Comparison of ENCODE assay signal across 21 cellular contexts in genomic region chr7:93945083-93945482, GRCh38. TPM values are rescaled to one million over a fixed set of nuclear protein-coding genes. Genes with fewer than 3 reads are reported as not detected.
DNase-seq lines count a peak whose midpoint lies in the region; ATAC-seq, FAIRE-seq and TF ChIP-seq lines count a peak whose summit lies in the region.
"Had no signal": no experiment of that assay in that cellular context is flagged by ENCODE, and none has a peak within 500 bp of the region (broad histone marks: within the 10 kb centered on the region; RNA-seq: fewer than 3 reads in every experiment).

No MANE protein-coding gene starts in this region.

- no peaks in the 10 kb centered on the region for H3K27me3 ChIP-seq in heart right ventricle
- no peaks in the 10 kb centered on the region for H3K27me3 ChIP-seq in right atrium auricular region
- no peaks in the 10 kb centered on the region for H3K27me3 ChIP-seq in skeletal muscle tissue (ENCODE audit: control insufficient read depth in 3 of 3, insufficient read depth in 3 of 3, low read length in 3 of 3)
- H3K27me3 ChIP-seq in vagina, result no peaks in the 10 kb centered on the region

- no peaks in the 10 kb centered on the region for H3K36me3 ChIP-seq in heart right ventricle
- H3K36me3 ChIP-seq in right atrium auricular region, result no peaks in the 10 kb centered on the region
- no peaks in the 10 kb centered on the region for H3K36me3 ChIP-seq in skeletal muscle tissue (ENCODE audit: control insufficient read depth in 3 of 3, insufficient read depth in 3 of 3, low read length in 3 of 3)
- H3K36me3 ChIP-seq in vagina, result no peaks in the 10 kb centered on the region

- TF ChIP-seq POLR2A in vagina (IDR thresholded peaks at IDR 0.05) (no peak), erythroblast (IDR thresholded peaks at IDR 0.05; ENCODE audit: low read length) (no peak)

- TF ChIP-seq CTCF in heart right ventricle (IDR thresholded peaks at IDR 0.05), result no peak
- TF ChIP-seq CTCF in right atrium auricular region (IDR thresholded peaks at IDR 0.05), result no peak
- no peak for TF ChIP-seq CTCF in vagina (IDR thresholded peaks at IDR 0.05)

- intact Hi-C loops in heart right ventricle (cut with DNase I) (no loop called here), Right ventricle myocardium inferior (cut with DNase I) (no loop called here), vagina (cut with DNase I) (no loop called here)

- 23 to 30% methylated on average over 3 of the region's 3 CpGs for WGBS in heart right ventricle, 2 donors

- H3K4me3 ChIP-seq in heart right ventricle (no peak overlapping the region), right atrium auricular region (no peak overlapping the region), skeletal muscle tissue (ENCODE audit: low read length in 3 of 3) (no peak overlapping the region), vagina (no peak overlapping the region)

- peaks cover 0 to 39% (median 23%) of the 10 kb centered on the region in 9 donors for H3K4me1 ChIP-seq in heart right ventricle
- peaks cover 0 to 15% of the 10 kb centered on the region in 2 donors for H3K4me1 ChIP-seq in right atrium auricular region
- H3K4me1 ChIP-seq in skeletal muscle tissue (ENCODE audit: control insufficient read depth in 3 of 3, insufficient read depth in 3 of 3, low read length in 3 of 3), result peaks cover 0 to 4% (median 0%) of the 10 kb centered on the region in 3 donors
- H3K4me1 ChIP-seq in vagina, result no peaks in the 10 kb centered on the region

- ATAC-seq in heart right ventricle, result peak in 2 of 8 donors; percentile 50 to 63
- no peak for ATAC-seq in Right ventricle myocardium inferior
- no peak for ATAC-seq in HG02973 (IDR thresholded peaks at IDR 0.05; ENCODE audit: unreplicated experiment)
- ATAC-seq: Panc1 had no signal

- DNase-seq in heart right ventricle (no peak), Right ventricle myocardium inferior (ENCODE audit: missing footprints) (no peak), right atrium auricular region (ENCODE audit: low spot score) (no peak), vagina (ENCODE audit: extremely low spot score in 2 of 2) (no peak), erythroblast (lab: John Stamatoyannopoulos, UW) (no peak), frontal cortex (ENCODE audit: low spot score in 2 of 2) (no peak)
- DNase-seq: CD8-positive, alpha-beta memory T cell; DMS79; HFFc6; NCI-H1092; NCI-H1694; NCI-H2227 treated with DMSO at 0.1 percent for 48 hours; NCI-H524 had no signal

- H3K9me3 ChIP-seq in heart right ventricle, result no peaks in the 10 kb centered on the region
- no peaks in the 10 kb centered on the region for H3K9me3 ChIP-seq in right atrium auricular region
- no peaks in the 10 kb centered on the region for H3K9me3 ChIP-seq in skeletal muscle tissue (ENCODE audit: control insufficient read depth in 3 of 3, low read length in 3 of 3)
- no peaks in the 10 kb centered on the region for H3K9me3 ChIP-seq in vagina

- H3K27ac ChIP-seq in heart right ventricle (peak overlapping the region; percentile 21 to 84 (median 66)), right atrium auricular region (peak overlapping the region; percentile 32 to 42), skeletal muscle tissue (ENCODE audit: low read depth, low read length) (peak overlapping the region; percentile 32), vagina (peak overlapping the region; percentile 13)

- no peak for FAIRE-seq in frontal cortex (lab: Jason Lieb, UNC)
- FAIRE-seq: D721Med, GM19239 had no signal

- H3K9ac ChIP-seq in skeletal muscle tissue (ENCODE audit: low read depth in 1 of 3, low read length in 3 of 3), result no peak overlapping the region

RNA-seq across cellular contexts. Expression of gene GNG11, which starts 23.5 kb away (rescaled TPM):
- total RNA-seq in heart right ventricle (10 to 100 TPM; 10.6 to 24.7 (median 14.6) TPM), Right ventricle myocardium inferior (21.6 TPM), right atrium auricular region (10 to 100 TPM; 18.2 to 21.8 TPM), skeletal muscle tissue (20.4 TPM), vagina (15.0 TPM), frontal cortex (4.9 TPM)
- polyA plus RNA-seq in heart right ventricle, result 10 to 100 TPM; 32.1 to 52.7 TPM
- total RNA-seq: CD8-positive, alpha-beta memory T cell had no signal
- polyA plus RNA-seq: CD8-positive, alpha-beta memory T cell had no signal

RNA-seq across cellular contexts. Expression of gene GNGT1, which starts 38.7 kb away (rescaled TPM):
- total RNA-seq in heart right ventricle (not detected), Right ventricle myocardium inferior (not detected), right atrium auricular region (not detected), skeletal muscle tissue (not detected), vagina (not detected), frontal cortex (not detected)
- not detected for polyA plus RNA-seq in heart right ventricle
- total RNA-seq: CD8-positive, alpha-beta memory T cell; H4; HFFc6; MCF 10A had no signal
- polyA plus RNA-seq: BJ; CD8-positive, alpha-beta memory T cell had no signal

RNA-seq across cellular contexts. Expression of gene TFPI2, which starts 54.5 kb away (rescaled TPM):
- 10 to 100 TPM in 1 of 10 donors, 1 to 10 TPM in 9; 1.1 to 13.4 (median 2.2) TPM for total RNA-seq in heart right ventricle
- polyA plus RNA-seq in heart right ventricle, result 1 to 10 TPM; 1.8 to 8.5 TPM
- 2.4 TPM for total RNA-seq in Right ventricle myocardium inferior
- total RNA-seq in right atrium auricular region, result 1 to 10 TPM; 1.1 to 5.9 TPM
- total RNA-seq in skeletal muscle tissue, result 1.0 TPM
- total RNA-seq in vagina, result 0.74 TPM
- total RNA-seq in frontal cortex, result 0.41 TPM
- total RNA-seq: CD8-positive, alpha-beta memory T cell; MCF 10A had no signal
- polyA plus RNA-seq: CD8-positive, alpha-beta memory T cell had no signal

RNA-seq across cellular contexts. Expression of gene BET1, which starts 59.1 kb away (rescaled TPM):
- total RNA-seq in heart right ventricle (10 to 100 TPM in 8 of 10 donors, 1 to 10 TPM in 2; 6.9 to 13.8 (median 11.0) TPM), Right ventricle myocardium inferior (14.2 TPM), right atrium auricular region (10 to 100 TPM; 10.0 to 14.1 TPM), skeletal muscle tissue (19.3 TPM), vagina (22.1 TPM), frontal cortex (25.7 TPM)
- polyA plus RNA-seq in heart right ventricle, result 10 to 100 TPM; 14.4 to 20.2 TPM

Comparison
In these comparisons a context has a peak if more than half of its experiments do, and no peak if none do; other contexts are left out.
1. H3K27ac ChIP-seq: peak in every context shown above with its lines; median percentile 66 in heart right ventricle; 37 in right atrium auricular region; 32 in skeletal muscle tissue; 13 in vagina.